Comparison of ENCODE assay signal across 28 cellular contexts in the genomic region with DNA sequence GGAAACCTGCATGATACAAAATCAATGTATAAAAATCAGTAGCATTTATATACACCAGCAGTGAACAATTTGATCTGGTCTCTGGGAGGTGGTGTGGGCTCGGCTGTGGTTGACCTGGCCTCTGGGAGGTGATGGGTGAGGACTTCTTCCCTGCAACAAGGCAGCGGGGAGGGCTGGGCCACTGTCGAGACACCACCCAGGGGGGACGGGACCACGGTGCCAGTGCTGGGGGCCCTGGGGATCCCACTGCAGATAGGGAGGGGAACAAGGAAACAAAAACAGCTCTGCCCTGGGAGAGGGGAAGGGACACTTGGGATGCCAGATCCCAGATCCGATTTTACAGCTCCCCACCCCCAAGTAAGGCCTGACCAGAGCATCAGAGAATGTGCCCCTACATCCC.
"Had no signal": no experiment of that assay in that cellular context is flagged by ENCODE, and none has a peak within 500 bp of the region (broad histone marks: within the 10 kb centered on the region; RNA-seq: fewer than 3 reads in every experiment).

No MANE protein-coding gene starts in this region.

- H3K36me3 Mint-ChIP-seq: stimulated activated effector memory CD8-positive, alpha-beta T cell treated with anti-CD3 and anti-CD28 coated beads, Interleukin-12 subunit alpha, Interleukin-12 subunit beta, amount 100 ng/mL, for 72 hours; type B pancreatic cell had no signal

- H3K27me3 Mint-ChIP-seq: stimulated activated naive CD8-positive, alpha-beta T cell treated with anti-CD3 and anti-CD28 coated beads, Interleukin-15, amount 100 ng/mL, for 72 hours had no signal

- H3K4me1 Mint-ChIP-seq: stimulated activated effector memory CD8-positive, alpha-beta T cell treated with anti-CD3 and anti-CD28 coated beads, Interleukin-12 subunit alpha, Interleukin-12 subunit beta, amount 100 ng/mL, for 72 hours; stimulated activated memory B cell treated with anti-CD40 and anti-IgM and Interleukin-4, amounts not matched to agents 10 μg/mL and 1 μg/mL and 100 μg/mL, for 72 hours; stimulated activated naive B cell treated with anti-CD40 and anti-IgM and Interleukin-4, amounts not matched to agents 10 μg/mL and 1 μg/mL and 100 μg/mL, for 72 hours; stimulated activated naive CD8-positive, alpha-beta T cell treated with anti-CD3 and anti-CD28 coated beads, Interleukin-15, amount 100 ng/mL, for 72 hours had no signal

- DNase-seq: stimulated activated CD4-positive, alpha-beta T cell treated with anti-CD3 and anti-CD28 coated beads, Interleukin-2, amount 100 ng/mL, for 48 hours; stimulated activated CD4-positive, alpha-beta T cell treated with anti-CD3 and anti-CD28 coated beads, Interleukin-4, amount 100 ng/mL, for 1 hour; stimulated activated CD4-positive, alpha-beta T cell treated with anti-CD3 and anti-CD28 coated beads, Interleukin-4, amount 100 ng/mL, for 24 hours; stimulated activated CD4-positive, alpha-beta T cell treated with anti-CD3 and anti-CD28 coated beads, Interleukin-4, amount 100 ng/mL, for 4 hours; stimulated activated CD8-positive, alpha-beta memory T cell treated with anti-CD3 and anti-CD28 coated beads, Interleukin-4, amount 100 ng/mL, for 48 hours; stimulated activated naive B cell treated with anti-CD40 and anti-IgM and Interleukin-4, amounts not matched to agents 10 μg/mL and 1 μg/mL and 100 μg/mL, for 72 hours; stimulated activated naive CD4-positive, alpha-beta T cell; stimulated activated naive CD4-positive, alpha-beta T cell treated with Interleukin-2 at 50 U/mL for 16 hours; stimulated activated naive CD8-positive, alpha-beta T cell treated with anti-CD3 and anti-CD28 coated beads, Interleukin-15, amount 100 ng/mL, for 72 hours; stimulated activated naive CD8-positive, alpha-beta T cell treated with anti-CD3 and anti-CD28 coated beads, Interleukin-15, Interleukin-2, amounts not matched to agents 100 U/mL and 50 U/mL, for 24 hours; stomach; substantia nigra; testis; thyroid gland; tibial artery; transverse colon; trophoblast cell; upper lobe of left lung; upper lobe of right lung; uterus had no signal

- H3K27ac ChIP-seq: stomach, suprapubic skin, testis, thoracic aorta, thyroid gland, tibial artery, tibial nerve, transverse colon, upper lobe of left lung, upper lobe of right lung, uterus, vagina had no signal

- H3K27ac Mint-ChIP-seq: stimulated activated effector memory CD8-positive, alpha-beta T cell treated with anti-CD3 and anti-CD28 coated beads, Interleukin-12 subunit alpha, Interleukin-12 subunit beta, amount 100 ng/mL, for 72 hours; stimulated activated memory B cell treated with anti-CD40 and anti-IgM and Interleukin-4, amounts not matched to agents 10 μg/mL and 1 μg/mL and 100 μg/mL, for 72 hours; stimulated activated naive B cell treated with anti-CD40 and anti-IgM and Interleukin-4, amounts not matched to agents 10 μg/mL and 1 μg/mL and 100 μg/mL, for 72 hours; stimulated activated naive CD8-positive, alpha-beta T cell treated with anti-CD3 and anti-CD28 coated beads, Interleukin-15, amount 100 ng/mL, for 72 hours; stimulated activated naive CD8-positive, alpha-beta T cell treated with anti-CD3 and anti-CD28 coated beads, Interleukin-15, Interleukin-2, amounts not matched to agents 100 ng/mL and 50 ng/mL, for 24 hours; type B pancreatic cell had no signal

- H3K36me3 ChIP-seq: stomach, suprapubic skin, thoracic aorta, thyroid gland, tibial artery, tibial nerve, transverse colon, upper lobe of left lung, upper lobe of right lung, uterus, vagina had no signal

- H3K4me1 ChIP-seq: stomach, suprapubic skin, testis, thyroid gland, tibial artery, tibial nerve, transverse colon, upper lobe of left lung, upper lobe of right lung, uterus, vagina had no signal

- H3K4me3 Mint-ChIP-seq: stimulated activated effector memory CD8-positive, alpha-beta T cell treated with anti-CD3 and anti-CD28 coated beads, Interleukin-12 subunit alpha, Interleukin-12 subunit beta, amount 100 ng/mL, for 72 hours; stimulated activated memory B cell treated with anti-CD40 and anti-IgM and Interleukin-4, amounts not matched to agents 10 μg/mL and 1 μg/mL and 100 μg/mL, for 72 hours; stimulated activated naive B cell treated with anti-CD40 and anti-IgM and Interleukin-4, amounts not matched to agents 10 μg/mL and 1 μg/mL and 100 μg/mL, for 72 hours; stimulated activated naive CD8-positive, alpha-beta T cell treated with anti-CD3 and anti-CD28 coated beads, Interleukin-15, amount 100 ng/mL, for 72 hours; stimulated activated naive CD8-positive, alpha-beta T cell treated with anti-CD3 and anti-CD28 coated beads, Interleukin-15, Interleukin-2, amounts not matched to agents 100 ng/mL and 50 ng/mL, for 24 hours; type B pancreatic cell had no signal

- H3K4me3 ChIP-seq: stomach, suprapubic skin, testis, thoracic aorta, thyroid gland, tibial artery, tibial nerve, transverse colon, upper lobe of left lung, upper lobe of right lung, uterus, vagina had no signal

- H3K27me3 ChIP-seq: testis, thyroid gland, tibial artery, tibial nerve, transverse colon, upper lobe of left lung, upper lobe of right lung, vagina had no signal

- H3K9me3 Mint-ChIP-seq: type B pancreatic cell had no signal

- H3K9me3 ChIP-seq: testis, thyroid gland, vagina had no signal

- ATAC-seq: stimulated activated effector memory CD8-positive, alpha-beta T cell treated with anti-CD3 and anti-CD28 coated beads, Interleukin-12 subunit alpha, Interleukin-12 subunit beta, amount 100 ng/mL, for 72 hours; stimulated activated memory B cell treated with anti-CD40 and anti-IgM and Interleukin-4, amounts not matched to agents 10 μg/mL and 1 μg/mL and 100 μg/mL, for 72 hours; stimulated activated naive B cell treated with anti-CD40 and anti-IgM and Interleukin-4, amounts not matched to agents 10 μg/mL and 1 μg/mL and 100 μg/mL, for 72 hours; stimulated activated naive CD8-positive, alpha-beta T cell treated with anti-CD3 and anti-CD28 coated beads, Interleukin-15, amount 100 ng/mL, for 72 hours; stimulated activated naive CD8-positive, alpha-beta T cell treated with anti-CD3 and anti-CD28 coated beads, Interleukin-15, Interleukin-2, amounts not matched to agents 100 U/mL and 50 U/mL, for 24 hours; upper lobe of right lung had no signal
